3 cellular contexts compared by ENCODE assay signal in the genomic region with DNA sequence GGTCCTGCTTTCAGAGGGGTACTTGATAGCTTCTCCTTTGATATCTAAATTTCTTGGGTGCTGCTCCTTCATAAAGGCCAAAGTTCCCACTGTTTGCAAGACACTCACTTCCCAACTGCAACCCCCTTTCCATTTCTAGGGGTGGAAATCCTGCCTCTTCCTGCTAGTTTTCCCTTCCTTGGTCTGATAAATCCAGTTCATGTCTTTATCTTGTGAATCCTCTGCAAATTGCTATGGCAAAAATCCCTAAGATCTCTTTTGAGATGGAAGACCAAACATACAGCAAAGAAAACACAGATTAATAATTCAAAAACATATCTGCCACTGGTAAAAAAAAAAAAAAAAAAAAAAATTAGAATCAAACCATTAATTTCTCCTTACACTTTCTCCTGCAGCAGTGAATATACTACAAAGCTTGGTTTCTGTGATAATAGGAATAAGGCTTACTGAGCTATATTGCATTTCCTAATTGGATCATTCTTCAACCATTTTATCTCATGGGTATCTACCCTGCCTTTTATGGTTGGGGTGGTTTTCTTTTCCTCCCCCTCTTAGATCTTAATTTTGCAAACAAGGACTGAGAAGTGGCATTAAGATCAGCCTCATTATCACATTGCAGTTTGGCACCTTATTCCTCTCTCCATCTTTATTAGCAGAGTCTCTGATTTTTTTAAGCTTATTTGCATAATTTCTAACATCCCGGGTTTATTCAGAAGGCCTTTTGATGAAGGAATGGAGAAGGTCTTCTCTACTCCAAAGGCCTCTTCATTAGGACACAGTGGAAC.
TF ChIP-seq lines count a peak whose summit lies in the region.

No MANE protein-coding gene starts in this region.

TF ChIP-seq in HepG2, 621 proteins besides CTCF, POLR2A, EP300 and RAD21:
- 0 out of 2 replicates have a peak, but pooled peaks have one; percentile 69 for TF ChIP-seq SNAPC2 (CRISPR knock-in tag; IDR thresholded peaks at IDR 0.05)
- TF ChIP-seq CCDC6 (CRISPR knock-in tag; IDR thresholded peaks at IDR 0.05), result no peak
- TF ChIP-seq ZSCAN9 (CRISPR knock-in tag; IDR thresholded peaks at IDR 0.05; ENCODE audit: borderline replicate concordance), result no peak
- TF ChIP-seq AHR (CRISPR knock-in tag; IDR thresholded peaks at IDR 0.05), result no peak

TF ChIP-seq in H1, 55 proteins besides CTCF, POLR2A, EP300 and RAD21:
- TF ChIP-seq TBP (IDR thresholded peaks at IDR 0.05; ENCODE audit: low read depth, low read length) (peak; percentile 76), FOSL1 (IDR thresholded peaks at IDR 0.05; ENCODE audit: insufficient read depth, low read depth, low read length) (no peak), RFX5 (IDR thresholded peaks at IDR 0.05; ENCODE audit: borderline replicate concordance, low read depth, low read length) (no peak), TAF7 (optimal IDR thresholded peaks at IDR 0.05; ENCODE audit: borderline replicate concordance, low read depth, low read length) (peak; percentile 97)

TF ChIP-seq in SK-N-SH treated with all-trans-retinoic acid at 6 μM for 48 hours, 23 proteins besides CTCF, POLR2A, EP300 and RAD21:
- TF ChIP-seq ZNF8 (CRISPR knock-in tag; IDR thresholded peaks at IDR 0.05), result no peak
- TF ChIP-seq ARNTL (CRISPR knock-in tag; IDR thresholded peaks at IDR 0.05; ENCODE audit: borderline replicate concordance, low read depth), result no peak
- TF ChIP-seq GLIS3 (CRISPR knock-in tag; IDR thresholded peaks at IDR 0.05), result no peak
- TF ChIP-seq PPARA (CRISPR knock-in tag; IDR thresholded peaks at IDR 0.05; ENCODE audit: borderline replicate concordance), result no peak
- TF ChIP-seq ZC3H10 (CRISPR knock-in tag; IDR thresholded peaks at IDR 0.05), result no peak
- TF ChIP-seq OSR1 (CRISPR knock-in tag; IDR thresholded peaks at IDR 0.05), result no peak
- TF ChIP-seq ISL1 (CRISPR knock-in tag; IDR thresholded peaks at IDR 0.05), result no peak
- no peak for TF ChIP-seq BACH2 (CRISPR knock-in tag; IDR thresholded peaks at IDR 0.05; ENCODE audit: borderline replicate concordance)
- TF ChIP-seq ZFP30 (CRISPR knock-in tag; IDR thresholded peaks at IDR 0.05), result no peak
- TF ChIP-seq CSDC2 (CRISPR knock-in tag; IDR thresholded peaks at IDR 0.05), result no peak
- TF ChIP-seq ZNF565 (CRISPR knock-in tag; conservative IDR thresholded peaks at IDR 0.05; ENCODE audit: low read depth), result no peak
- no peak for TF ChIP-seq ZNF70 (CRISPR knock-in tag; IDR thresholded peaks at IDR 0.05)
- TF ChIP-seq, protein P1, sequence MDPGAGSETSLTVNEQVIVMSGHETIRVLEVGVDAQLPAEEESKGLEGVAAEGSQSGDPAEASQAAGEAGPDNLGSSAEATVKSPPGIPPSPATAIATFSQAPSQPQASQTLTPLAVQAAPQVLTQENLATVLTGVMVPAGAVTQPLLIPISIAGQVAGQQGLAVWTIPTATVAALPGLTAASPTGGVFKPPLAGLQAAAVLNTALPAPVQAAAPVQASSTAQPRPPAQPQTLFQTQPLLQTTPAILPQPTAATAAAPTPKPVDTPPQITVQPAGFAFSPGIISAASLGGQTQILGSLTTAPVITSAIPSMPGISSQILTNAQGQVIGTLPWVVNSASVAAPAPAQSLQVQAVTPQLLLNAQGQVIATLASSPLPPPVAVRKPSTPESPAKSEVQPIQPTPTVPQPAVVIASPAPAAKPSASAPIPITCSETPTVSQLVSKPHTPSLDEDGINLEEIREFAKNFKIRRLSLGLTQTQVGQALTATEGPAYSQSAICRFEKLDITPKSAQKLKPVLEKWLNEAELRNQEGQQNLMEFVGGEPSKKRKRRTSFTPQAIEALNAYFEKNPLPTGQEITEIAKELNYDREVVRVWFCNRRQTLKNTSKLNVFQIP (CRISPR knock-in tag; IDR thresholded peaks at IDR 0.05; ENCODE audit: borderline replicate concordance, low read depth), result no peak
- TF ChIP-seq, protein P2, sequence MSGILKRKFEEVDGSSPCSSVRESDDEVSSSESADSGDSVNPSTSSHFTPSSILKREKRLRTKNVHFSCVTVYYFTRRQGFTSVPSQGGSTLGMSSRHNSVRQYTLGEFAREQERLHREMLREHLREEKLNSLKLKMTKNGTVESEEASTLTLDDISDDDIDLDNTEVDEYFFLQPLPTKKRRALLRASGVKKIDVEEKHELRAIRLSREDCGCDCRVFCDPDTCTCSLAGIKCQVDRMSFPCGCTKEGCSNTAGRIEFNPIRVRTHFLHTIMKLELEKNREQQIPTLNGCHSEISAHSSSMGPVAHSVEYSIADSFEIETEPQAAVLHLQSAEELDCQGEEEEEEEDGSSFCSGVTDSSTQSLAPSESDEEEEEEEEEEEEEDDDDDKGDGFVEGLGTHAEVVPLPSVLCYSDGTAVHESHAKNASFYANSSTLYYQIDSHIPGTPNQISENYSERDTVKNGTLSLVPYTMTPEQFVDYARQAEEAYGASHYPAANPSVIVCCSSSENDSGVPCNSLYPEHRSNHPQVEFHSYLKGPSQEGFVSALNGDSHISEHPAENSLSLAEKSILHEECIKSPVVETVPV (CRISPR knock-in tag; IDR thresholded peaks at IDR 0.05), result no peak
- no peak for TF ChIP-seq TCF4 (CRISPR knock-in tag; IDR thresholded peaks at IDR 0.05; ENCODE audit: borderline replicate concordance)
- TF ChIP-seq, protein P3, sequence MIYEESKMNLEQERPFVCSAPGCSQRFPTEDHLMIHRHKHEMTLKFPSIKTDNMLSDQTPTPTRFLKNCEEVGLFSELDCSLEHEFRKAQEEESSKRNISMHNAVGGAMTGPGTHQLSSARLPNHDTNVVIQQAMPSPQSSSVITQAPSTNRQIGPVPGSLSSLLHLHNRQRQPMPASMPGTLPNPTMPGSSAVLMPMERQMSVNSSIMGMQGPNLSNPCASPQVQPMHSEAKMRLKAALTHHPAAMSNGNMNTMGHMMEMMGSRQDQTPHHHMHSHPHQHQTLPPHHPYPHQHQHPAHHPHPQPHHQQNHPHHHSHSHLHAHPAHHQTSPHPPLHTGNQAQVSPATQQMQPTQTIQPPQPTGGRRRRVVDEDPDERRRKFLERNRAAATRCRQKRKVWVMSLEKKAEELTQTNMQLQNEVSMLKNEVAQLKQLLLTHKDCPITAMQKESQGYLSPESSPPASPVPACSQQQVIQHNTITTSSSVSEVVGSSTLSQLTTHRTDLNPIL (CRISPR knock-in tag; IDR thresholded peaks at IDR 0.05; ENCODE audit: low read depth), result no peak
